ENCODE assay signal across 13 cellular contexts in the genomic region with DNA sequence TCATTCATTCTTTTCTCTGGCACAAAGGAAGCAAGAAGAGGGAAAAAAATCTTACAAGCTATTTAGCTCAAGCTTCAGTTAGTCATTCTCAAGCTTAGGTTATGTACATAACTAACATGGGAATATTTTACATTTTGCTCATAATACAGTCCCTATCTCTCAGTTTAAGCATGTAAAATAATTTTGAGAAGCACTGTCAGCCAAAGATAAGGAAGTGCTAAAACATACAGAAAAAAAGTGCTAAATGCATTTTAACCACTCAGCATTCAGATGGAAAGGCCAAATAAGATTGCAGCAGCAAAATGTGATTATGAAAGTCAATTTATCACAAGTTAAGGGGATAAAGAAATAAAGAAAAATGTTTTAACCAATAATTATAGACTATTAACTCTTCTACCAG.
"Had no signal": no experiment of that assay in that cellular context is flagged by ENCODE, and none has a peak within 500 bp of the region (broad histone marks: within the 10 kb centered on the region; RNA-seq: fewer than 3 reads in every experiment).

No MANE protein-coding gene starts in this region.

- H3K27ac Mint-ChIP-seq: activated CD4-positive, alpha-beta T cell treated with anti-CD3 and anti-CD28 coated beads, Interleukin-2, amount 10 ng/mL, durations not matched to agents 24 days and 14 days had no signal

- H3K27me3 Mint-ChIP-seq: activated CD4-positive, alpha-beta T cell treated with anti-CD3 and anti-CD28 coated beads, Interleukin-2, amount 10 ng/mL, durations not matched to agents 24 days and 14 days had no signal

- DNase-seq: activated CD4-positive, alpha-beta T cell treated with anti-CD3 and anti-CD28 coated beads, Interleukin-2, amount 10 ng/mL, durations not matched to agents 24 days and 14 days; activated gamma-delta T cell; activated T-cell treated with anti-CD3 and anti-CD28 coated beads, Interleukin-2, amount 50 U/mL, for 48 hours; kidney; left ventricle myocardium superior; right lobe of liver; spleen; stimulated activated CD4-positive, alpha-beta T cell treated with anti-CD3 and anti-CD28 coated beads, Interleukin-1b, Interleukin-23, amount 100 ng/mL, for 48 hours; stimulated activated naive CD4-positive, alpha-beta T cell treated with Interleukin-2 at 50 U/mL for 16 hours; T-helper 1 cell; trophoblast cell had no signal

- ATAC-seq: gastroesophageal sphincter, left ventricle myocardium superior, right lobe of liver, WTC11 had no signal

- H3K4me3 Mint-ChIP-seq: activated CD4-positive, alpha-beta T cell treated with anti-CD3 and anti-CD28 coated beads, Interleukin-2, amount 10 ng/mL, durations not matched to agents 24 days and 14 days; WTC11 had no signal
